ENCODE assay signal across 15 cellular contexts in genomic region chr14:31047503-31047902, GRCh38.
"Had no signal": no experiment of that assay in that cellular context is flagged by ENCODE, and none has a peak within 500 bp of the region (broad histone marks: within the 10 kb centered on the region; RNA-seq: fewer than 3 reads in every experiment).

No MANE protein-coding gene starts in this region.

- H3K9me3 ChIP-seq: esophagus squamous epithelium, sigmoid colon, stomach, uterus had no signal

- H3K27me3 ChIP-seq: dorsolateral prefrontal cortex, esophagus squamous epithelium, foreskin keratinocyte, sigmoid colon, stomach, uterus had no signal

- H3K36me3 ChIP-seq: esophagus squamous epithelium, sigmoid colon, stomach, uterus had no signal

- ATAC-seq: natural killer cell had no signal

- H3K4me1 ChIP-seq: uterus had no signal

- H3K27ac ChIP-seq: dorsolateral prefrontal cortex, foreskin keratinocyte, stomach had no signal

- H3K4me3 ChIP-seq: coronary artery, dorsolateral prefrontal cortex, esophagus squamous epithelium, sigmoid colon, skin epidermis, stomach, uterus had no signal

- DNase-seq: dorsolateral prefrontal cortex; effector CD8-positive, alpha-beta T cell; esophagus squamous epithelium; foreskin keratinocyte; kidney glomerular epithelial cell; natural killer cell; posterior cingulate gyrus; sigmoid colon; stimulated activated CD4-positive, alpha-beta T cell treated with anti-CD3 and anti-CD28 coated beads, Interleukin-12 subunit alpha, Interleukin-12 subunit beta, amount 100 ng/mL, for 4 hours; stimulated activated naive CD4-positive, alpha-beta T cell; stomach; substantia nigra; uterus had no signal
